In the genomic region with DNA sequence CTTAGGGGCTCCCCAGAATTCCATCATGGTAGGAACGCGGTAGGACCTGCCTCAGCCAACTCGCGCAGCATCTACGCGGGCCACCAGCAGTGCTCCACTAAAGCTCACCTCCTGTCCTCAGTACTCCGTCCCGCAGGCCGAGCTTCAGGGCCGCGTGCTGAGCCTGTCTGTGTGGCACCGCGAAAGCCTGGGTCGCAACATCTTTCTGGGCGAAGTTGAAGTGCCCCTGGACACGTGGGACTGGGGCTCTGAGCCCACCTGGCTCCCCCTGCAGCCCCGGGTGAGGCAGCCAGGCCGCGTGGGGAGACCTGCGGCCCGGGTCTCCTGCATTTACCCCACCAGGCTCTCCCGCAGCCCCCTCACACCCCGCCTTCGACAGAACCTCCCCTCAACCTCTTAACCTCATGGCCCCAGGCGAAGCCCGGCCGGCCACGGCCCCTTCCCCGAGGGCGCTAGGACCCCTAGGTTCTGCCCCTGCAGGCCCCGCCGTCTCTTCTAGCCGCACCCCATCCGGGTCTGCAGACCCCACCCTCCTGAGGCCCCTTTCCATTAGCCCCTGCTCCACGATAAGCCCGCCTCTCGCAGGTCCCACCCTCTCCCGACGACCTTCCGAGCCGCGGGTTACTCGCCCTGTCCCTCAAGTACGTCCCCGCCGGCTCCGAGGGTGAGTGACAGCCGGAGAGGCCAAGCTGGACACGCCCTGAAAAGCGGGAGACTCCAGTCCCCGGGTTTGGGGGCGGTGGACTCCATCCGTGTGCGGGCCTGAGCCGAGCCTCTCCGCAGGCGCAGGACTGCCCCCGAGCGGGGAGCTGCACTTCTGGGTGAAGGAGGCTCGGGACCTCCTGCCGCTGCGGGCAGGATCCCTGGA, we compare ENCODE assay signal across 11 cellular contexts. TPM values are rescaled to one million over a fixed set of nuclear protein-coding genes. Genes with fewer than 3 reads are reported as not detected.
DNase-seq lines count a peak whose midpoint lies in the region; ATAC-seq, FAIRE-seq and TF ChIP-seq lines count a peak whose summit lies in the region.
"Had no signal": no experiment of that assay in that cellular context is flagged by ENCODE, and none has a peak within 500 bp of the region (broad histone marks: within the 10 kb centered on the region; RNA-seq: fewer than 3 reads in every experiment).

No MANE protein-coding gene starts in this region.

- H3K9ac ChIP-seq in GM23248 (no peak overlapping the region), colonic mucosa (ENCODE audit: low read depth in 2 of 2, low read length in 2 of 2) (peak overlapping the region in 1 of 2 donors; percentile 39)

- no peaks in the 10 kb centered on the region for H3K79me2 ChIP-seq in GM23248 (ENCODE audit: insufficient read depth)

- H3K4me3 ChIP-seq in GM23248 (no peak overlapping the region), colonic mucosa (peak overlapping the region; percentile 2), small intestine (ENCODE audit: low read depth in 1 of 2, low read length in 2 of 2) (peak overlapping the region in 1 of 2 donors; percentile 4)

- CTCF ChIA-PET in activated CD4-positive, alpha-beta memory T cell treated with anti-CD3 and anti-CD28 coated beads, Interleukin-2, amount 10 ng/mL, durations not matched to agents 7 days and 5 days (lab: Charles Lee) = no interaction called here

- H2AFZ ChIP-seq in GM23248 = no peak overlapping the region

- H3K9me3 Mint-ChIP-seq in activated CD4-positive, alpha-beta memory T cell treated with anti-CD3 and anti-CD28 coated beads, Interleukin-2, amount 10 ng/mL, durations not matched to agents 7 days and 5 days = no peaks in the 10 kb centered on the region
- H3K9me3 Mint-ChIP-seq: stimulated activated naive CD8-positive, alpha-beta T cell treated with anti-CD3 and anti-CD28 coated beads, Interleukin-15, amount 100 ng/mL, for 72 hours had no signal

- FAIRE-seq in small intestine (lab: Jason Lieb, UNC) = no peak

- H4K20me1 ChIP-seq in GM23248 (ENCODE audit: insufficient read depth) = no peaks in the 10 kb centered on the region

- no peaks in the 10 kb centered on the region for H3K4me1 ChIP-seq in GM23248 (ENCODE audit: insufficient read depth)
- H3K4me1 ChIP-seq in colonic mucosa = peaks cover 14% of the 10 kb centered on the region
- H3K4me1 ChIP-seq in small intestine (ENCODE audit: control insufficient read depth in 2 of 2, insufficient read depth in 1 of 2, low read depth in 1 of 2, low read length in 1 of 2) = peaks cover 0 to 5% of the 10 kb centered on the region in 2 donors

- H3K9me3 ChIP-seq in GM23248 (ENCODE audit: low read depth) = no peaks in the 10 kb centered on the region
- H3K9me3 ChIP-seq in colonic mucosa = no peaks in the 10 kb centered on the region
- no peaks in the 10 kb centered on the region for H3K9me3 ChIP-seq in small intestine (ENCODE audit: control insufficient read depth, low read depth)

- H3K27ac Mint-ChIP-seq in activated CD4-positive, alpha-beta memory T cell treated with anti-CD3 and anti-CD28 coated beads, Interleukin-2, amount 10 ng/mL, durations not matched to agents 7 days and 5 days = no peak overlapping the region

- H3K4me3 Mint-ChIP-seq in activated CD4-positive, alpha-beta memory T cell treated with anti-CD3 and anti-CD28 coated beads, Interleukin-2, amount 10 ng/mL, durations not matched to agents 7 days and 5 days = no peak overlapping the region
- H3K4me3 Mint-ChIP-seq: stimulated activated naive CD8-positive, alpha-beta T cell treated with anti-CD3 and anti-CD28 coated beads, Interleukin-15, amount 100 ng/mL, for 72 hours had no signal

- H3K36me3 ChIP-seq in GM23248 (ENCODE audit: low read depth) (no peaks in the 10 kb centered on the region), colonic mucosa (no peaks in the 10 kb centered on the region), small intestine (ENCODE audit: control insufficient read depth in 2 of 2, insufficient read depth in 2 of 2, low read length in 2 of 2) (no peaks in the 10 kb centered on the region)

- no peak overlapping the region for H3K4me2 ChIP-seq in GM23248 (ENCODE audit: unreplicated experiment)

- 30 to 31% methylated on average over 43 to 57 of the region's 62 CpGs for WGBS in GM23248 (ENCODE audit: low coverage in 1 of 2, low lambda C conversion rate in 2 of 2, missing lambda C conversion rate in 2 of 2), 2 experiments
- 13 to 37% (median 28%) methylated on average over 56 to 62 of the region's 62 CpGs for WGBS in small intestine, 3 donors

- intact Hi-C loops in colonic mucosa (cut with DNase I) = no loop called here

- no peaks in the 10 kb centered on the region for H3K9me2 ChIP-seq in GM23248 (ENCODE audit: insufficient read depth)

- H3K27me3 Mint-ChIP-seq in activated CD4-positive, alpha-beta memory T cell treated with anti-CD3 and anti-CD28 coated beads, Interleukin-2, amount 10 ng/mL, durations not matched to agents 7 days and 5 days = no peaks in the 10 kb centered on the region
- H3K27me3 Mint-ChIP-seq: stimulated activated naive CD8-positive, alpha-beta T cell treated with anti-CD3 and anti-CD28 coated beads, Interleukin-15, amount 100 ng/mL, for 72 hours had no signal

- H3F3A ChIP-seq in GM23248 (ENCODE audit: insufficient read depth) = no peaks in the 10 kb centered on the region

- H3K36me3 Mint-ChIP-seq in activated CD4-positive, alpha-beta memory T cell treated with anti-CD3 and anti-CD28 coated beads, Interleukin-2, amount 10 ng/mL, durations not matched to agents 7 days and 5 days (ENCODE audit: low read depth) = peaks cover 24% of the 10 kb centered on the region

- ATAC-seq in GM18519 (IDR thresholded peaks at IDR 0.05; ENCODE audit: low FRiP score, unreplicated experiment) = no peak
- ATAC-seq in HG02798 (IDR thresholded peaks at IDR 0.05; ENCODE audit: poor library complexity, unreplicated experiment) = no peak
- no peak for ATAC-seq in GM19324 (IDR thresholded peaks at IDR 0.05; ENCODE audit: low FRiP score, unreplicated experiment)
- ATAC-seq: stimulated activated naive CD8-positive, alpha-beta T cell treated with anti-CD3 and anti-CD28 coated beads, Interleukin-15, amount 100 ng/mL, for 72 hours had no signal

- no peak for TF ChIP-seq CTCF in colonic mucosa (IDR thresholded peaks at IDR 0.05)

- in situ Hi-C loops in GM23248 (cut with MboI) = no loop called here

- POLR2A ChIA-PET in activated CD4-positive, alpha-beta memory T cell treated with anti-CD3 and anti-CD28 coated beads, Interleukin-2, amount 10 ng/mL, durations not matched to agents 7 days and 5 days (lab: Charles Lee) = interaction anchor here (1.2 to 9.1 kb wide), 2 partner anchors 8 to 12 kb away, joined by 3 to 93 read pairs; a partner anchor contains a TSS

- peaks cover 24% of the 10 kb centered on the region for H3K4me1 Mint-ChIP-seq in activated CD4-positive, alpha-beta memory T cell treated with anti-CD3 and anti-CD28 coated beads, Interleukin-2, amount 10 ng/mL, durations not matched to agents 7 days and 5 days

- H3K27me3 ChIP-seq in GM23248 (replicated peaks; ENCODE audit: insufficient read depth) (no peaks in the 10 kb centered on the region), colonic mucosa (no peaks in the 10 kb centered on the region), small intestine (ENCODE audit: control insufficient read depth in 2 of 2, insufficient read depth in 2 of 2, low read length in 2 of 2) (no peaks in the 10 kb centered on the region)

- H3K27ac ChIP-seq in GM23248 = no peak overlapping the region
- H3K27ac ChIP-seq in colonic mucosa = no peak overlapping the region
- H3K27ac ChIP-seq in small intestine (ENCODE audit: low read depth in 1 of 2, low read length in 1 of 2) = no peak overlapping the region

- DNase-seq in GM23248 (peak; percentile 49), colonic mucosa (peak; percentile 60), iPS-NIHi11 (ENCODE audit: low spot score) (peak; percentile 90), small intestine (peak; percentile 47)
- DNase-seq in activated CD4-positive, alpha-beta memory T cell treated with anti-CD3 and anti-CD28 coated beads, Interleukin-2, amount 10 ng/mL, durations not matched to agents 7 days and 5 days = no peak
- DNase-seq: amniotic stem cell; hippocampal formation; stimulated activated naive CD8-positive, alpha-beta T cell treated with anti-CD3 and anti-CD28 coated beads, Interleukin-15, amount 100 ng/mL, for 72 hours had no signal

RNA-seq across cellular contexts. Expression of a gene that starts 9.1 kb away (rescaled TPM):
- not detected in 2 replicates for total RNA-seq in GM23248 (2014; rRNA removed; shearing (Covaris generic))
- polyA plus RNA-seq in GM23248 (2016; fragmentation: Nextera tagmentation; extraction: Ambion mirVana) (not detected in 2 replicates), small intestine (1 to 10 TPM; 2.5 to 9.5 (median 5.2) TPM)
- 10 to 100 TPM; 15.6 to 17.4 TPM for total RNA-seq in colonic mucosa
- total RNA-seq in activated CD4-positive, alpha-beta memory T cell treated with anti-CD3 and anti-CD28 coated beads, Interleukin-2, amount 10 ng/mL, durations not matched to agents 7 days and 5 days = 100 to 1,000 TPM; 124 to 136 TPM

RNA-seq across cellular contexts. Expression of a gene that starts 15.9 kb away (rescaled TPM):
- total RNA-seq in GM23248 (2014; rRNA removed; shearing (Covaris generic)) = 31.5 and 40.3 TPM in 2 replicates
- polyA plus RNA-seq in GM23248 (2016; fragmentation: Nextera tagmentation; extraction: Ambion mirVana) (13.7 and 17.9 TPM in 2 replicates), small intestine (10 to 100 TPM in 1 of 3 donors, 1 to 10 TPM in 2; 1.6 to 19.4 (median 5.1) TPM)
- 10 to 100 TPM; 21.7 to 41.0 TPM for total RNA-seq in colonic mucosa
- 10 to 100 TPM; 10.5 to 11.1 TPM for total RNA-seq in activated CD4-positive, alpha-beta memory T cell treated with anti-CD3 and anti-CD28 coated beads, Interleukin-2, amount 10 ng/mL, durations not matched to agents 7 days and 5 days

RNA-seq across cellular contexts. Expression of a gene that starts 23.7 kb away (rescaled TPM):
- not detected in 2 replicates for total RNA-seq in GM23248 (2014; rRNA removed; shearing (Covaris generic))
- not detected in 2 replicates for polyA plus RNA-seq in GM23248 (2016; fragmentation: Nextera tagmentation; extraction: Ambion mirVana)
- total RNA-seq in colonic mucosa = 1 to 10 TPM in 1 of 2 donors, under 1 TPM in 1; 0.42 to 1.5 TPM
- polyA plus RNA-seq in small intestine = 1 to 10 TPM in 2 of 3 donors, under 1 TPM in 1; 0.89 to 3.6 (median 1.6) TPM
- total RNA-seq in activated CD4-positive, alpha-beta memory T cell treated with anti-CD3 and anti-CD28 coated beads, Interleukin-2, amount 10 ng/mL, durations not matched to agents 7 days and 5 days = not detected

RNA-seq across cellular contexts. Expression of a gene that starts 28.9 kb away (rescaled TPM):
- 46.7 and 53.0 TPM in 2 replicates for total RNA-seq in GM23248 (2014; rRNA removed; shearing (Covaris generic))
- polyA plus RNA-seq in GM23248 (2016; fragmentation: Nextera tagmentation; extraction: Ambion mirVana) (57.8 and 59.0 TPM in 2 replicates), small intestine (10 to 100 TPM; 30.3 to 51.7 (median 32.4) TPM)
- total RNA-seq in colonic mucosa = 10 to 100 TPM; 28.6 to 35.4 TPM
- total RNA-seq in activated CD4-positive, alpha-beta memory T cell treated with anti-CD3 and anti-CD28 coated beads, Interleukin-2, amount 10 ng/mL, durations not matched to agents 7 days and 5 days = 10 to 100 TPM; 33.7 to 35.7 TPM

RNA-seq across cellular contexts. Expression of a gene that starts 32.2 kb away (rescaled TPM):
- total RNA-seq in GM23248 (2014; rRNA removed; shearing (Covaris generic)) = not detected in 2 replicates
- polyA plus RNA-seq in GM23248 (2016; fragmentation: Nextera tagmentation; extraction: Ambion mirVana) (not detected in 2 replicates), small intestine (under 1 TPM in 1 of 3 donors, not detected in 2; 0.04 TPM)
- 1 to 10 TPM in 1 of 2 donors, under 1 TPM in 1; 0.69 to 1.7 TPM for total RNA-seq in colonic mucosa
- not detected for total RNA-seq in activated CD4-positive, alpha-beta memory T cell treated with anti-CD3 and anti-CD28 coated beads, Interleukin-2, amount 10 ng/mL, durations not matched to agents 7 days and 5 days

Comparison
In these comparisons a context has a peak if more than half of its experiments do, and no peak if none do; other contexts are left out.
1. RNA of a gene that starts 9.1 kb away (total RNA-seq): 124 to 136 TPM in activated CD4-positive, alpha-beta memory T cell treated with anti-CD3 and anti-CD28 coated beads, Interleukin-2, amount 10 ng/mL, durations not matched to agents 7 days and 5 days and 15.6 to 17.4 TPM in colonic mucosa; not detected in GM23248; every median in the first group is over 10 times any median in the second.